In the genomic region with DNA sequence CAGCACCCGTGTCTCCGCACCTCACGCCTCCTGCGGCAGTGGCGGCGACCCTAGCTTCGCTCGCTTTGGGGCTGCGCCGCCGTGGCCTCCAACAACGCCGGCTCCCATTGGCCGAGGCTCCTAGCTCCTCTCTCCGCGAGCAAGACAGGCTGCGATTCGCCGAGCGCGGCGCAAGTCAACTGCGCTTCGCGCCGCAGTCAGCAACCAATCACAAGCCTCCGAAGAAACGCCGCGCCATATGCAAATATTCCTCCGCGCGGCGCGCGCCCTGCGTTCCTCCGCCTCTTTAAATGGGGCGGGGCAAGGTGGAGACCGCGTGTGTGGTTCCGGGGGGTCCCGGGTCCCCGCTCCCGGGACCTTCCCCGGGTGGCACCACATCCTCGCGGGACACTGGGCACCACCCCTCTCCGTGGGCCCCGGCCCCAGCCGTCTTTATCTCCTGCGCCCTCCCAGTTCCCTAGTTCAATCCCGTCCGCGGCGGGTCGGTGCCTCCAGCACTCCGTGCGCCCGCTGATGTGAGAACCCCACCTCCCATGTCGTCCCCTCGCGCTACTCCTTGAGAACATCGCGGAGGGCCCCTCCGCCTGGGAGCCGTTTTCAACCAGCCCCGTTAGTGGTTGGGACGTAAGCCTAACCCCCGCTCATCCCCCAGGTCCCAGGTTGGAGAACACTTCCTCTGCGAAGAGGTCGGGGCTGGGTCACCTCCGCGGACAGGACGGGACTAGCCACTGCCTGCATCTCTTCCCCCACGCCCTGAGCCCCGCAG, we compare ENCODE assay signal across 8 cellular contexts. TPM values are rescaled to one million over a fixed set of nuclear protein-coding genes. Genes with fewer than 3 reads are reported as not detected.
A peak's percentile ranks its signal among the peaks of the same experiment; 100 is the strongest.
DNase-seq lines count a peak whose midpoint lies in the region; ATAC-seq and TF ChIP-seq lines count a peak whose summit lies in the region.

Gene NAP1L4, minus strand, starts transcription at position 96 of the 766 bp plus-strand sequence. CDS start 13,109 bp downstream, outside the sequence.

- peaks cover 4% of the 10 kb centered on the region for H3K36me3 ChIP-seq in WERI-Rb-1
- H3K36me3 ChIP-seq in mammary epithelial cell (ENCODE audit: insufficient read depth, low read length) = no peaks in the 10 kb centered on the region
- no peaks in the 10 kb centered on the region for H3K36me3 ChIP-seq in smooth muscle cell (ENCODE audit: low read depth)

- H3K4me3 ChIP-seq in WERI-Rb-1 (ENCODE audit: low read depth, low read length) (peak within 1 kb of the TSS; percentile 76), mammary epithelial cell (replicated peaks in 1 of 3; ENCODE audit: insufficient read depth in 1 of 3, low read depth in 2 of 3, low read length in 3 of 3) (peak within 1 kb of the TSS; percentile 67 to 80 (median 80)), smooth muscle cell (peak within 1 kb of the TSS; percentile 94)

- peak within 1 kb of the TSS; percentile 85 for H3K27ac ChIP-seq in WERI-Rb-1
- H3K27ac ChIP-seq in mammary epithelial cell (ENCODE audit: insufficient read depth, low read depth, low read length) = peak within 1 kb of the TSS; percentile 86
- peak within 1 kb of the TSS; percentile 76 for H3K27ac ChIP-seq in smooth muscle cell (ENCODE audit: low read depth)

- H3K9ac ChIP-seq in mammary epithelial cell (ENCODE audit: insufficient read depth, low read length) (peak within 1 kb of the TSS; percentile 82), smooth muscle cell (ENCODE audit: low read depth) (peak within 1 kb of the TSS; percentile 82)

- TF ChIP-seq CTCF in WERI-Rb-1 (IDR thresholded peaks at IDR 0.05; ENCODE audit: low read depth, low read length) (no peak), mammary epithelial cell (conservative IDR thresholded peaks at IDR 0.05 in 1 of 2, IDR thresholded peaks at IDR 0.05 in 1 of 2; ENCODE audit: extremely low read depth in 1 of 2, insufficient read depth in 1 of 2, low read depth in 1 of 2, low read length in 2 of 2) (no peak), smooth muscle cell (IDR thresholded peaks at IDR 0.05; ENCODE audit: borderline replicate concordance, insufficient read depth, poor library complexity, severe bottlenecking) (no peak)

- H3F3A ChIP-seq in smooth muscle cell (ENCODE audit: low read depth) = no peaks in the 10 kb centered on the region

- H2AFZ ChIP-seq in mammary epithelial cell (ENCODE audit: low read depth, low read length) (peak within 1 kb of the TSS; percentile 81), smooth muscle cell (ENCODE audit: low read depth) (peak within 1 kb of the TSS; percentile 75)

- in situ Hi-C loops in ACHN (cut with HindIII; ENCODE audit: low pct_ligation_motif_present, low pct_unique_long_range_greater_than_20kb, low sequenced_read_pairs) = no loop called here
- in situ Hi-C loops in mammary epithelial cell (cut with MboI; ENCODE audit: low sequenced_read_pairs in 2 of 2) = no loop called here

- H3K27me3 ChIP-seq in WERI-Rb-1 (ENCODE audit: insufficient read depth, low read depth, severe bottlenecking) (no peaks in the 10 kb centered on the region), mammary epithelial cell (ENCODE audit: insufficient read depth, low read length) (no peaks in the 10 kb centered on the region), smooth muscle cell (ENCODE audit: low read depth) (no peaks in the 10 kb centered on the region)

- ATAC-seq in GM18873 (IDR thresholded peaks at IDR 0.05; ENCODE audit: low FRiP score, unreplicated experiment) (peak; percentile 81), HG03139 (IDR thresholded peaks at IDR 0.05; ENCODE audit: unreplicated experiment) (peak; percentile 85)

- no peaks in the 10 kb centered on the region for H4K20me1 ChIP-seq in mammary epithelial cell (ENCODE audit: insufficient read depth, low read length)
- peaks cover 42% of the 10 kb centered on the region for H4K20me1 ChIP-seq in smooth muscle cell (ENCODE audit: low read depth)

- peaks cover 44% of the 10 kb centered on the region for H3K79me2 ChIP-seq in mammary epithelial cell (ENCODE audit: insufficient read depth, low read length)
- H3K79me2 ChIP-seq in smooth muscle cell (ENCODE audit: low read depth) = peaks cover 44% of the 10 kb centered on the region

- no TSS peak for BruUV-seq in mammary epithelial cell (replicated peaks; lab: Mats Ljungman, UMichigan)

- CTCF ChIA-PET in mammary epithelial cell (lab: Charles Lee; ENCODE audit: low non-redundant PET) = interaction anchor here (1.0 kb wide), 1 partner anchor 29 kb away, joined by 5 read pairs; no protein-coding TSS in a partner anchor

- H3K9me3 ChIP-seq in WERI-Rb-1 (ENCODE audit: severe bottlenecking) (no peaks in the 10 kb centered on the region), mammary epithelial cell (replicated peaks; ENCODE audit: insufficient read depth, low read length) (no peaks in the 10 kb centered on the region), smooth muscle cell (replicated peaks; ENCODE audit: low read depth) (no peaks in the 10 kb centered on the region)

- peak within 1 kb of the TSS; percentile 99 for H3K4me2 ChIP-seq in mammary epithelial cell (ENCODE audit: insufficient read depth, low read depth, low read length)
- peak within 1 kb of the TSS; percentile 94 for H3K4me2 ChIP-seq in smooth muscle cell

- intact Hi-C loops in mammary epithelial cell (cut with micrococcal nuclease) = loop anchor here (1.0 to 5.0 kb wide), 3 partner anchors 8 to 65 kb away; partner anchors contain the start of gene CARS1

- DNase-seq in ACHN (peak; percentile 96), NCI-H2227 (lab: John Stamatoyannopoulos, UW; ENCODE audit: unreplicated experiment) (peak; percentile 100), WERI-Rb-1 (peak; percentile 97), mammary epithelial cell (peak; percentile 95), iPS-NIHi11 (ENCODE audit: low spot score) (peak; percentile 99), smooth muscle cell (lab: John Stamatoyannopoulos, UW; ENCODE audit: unreplicated experiment) (peak; percentile 86)

- peaks cover 32% of the 10 kb centered on the region for H3K4me1 ChIP-seq in mammary epithelial cell (ENCODE audit: insufficient read depth, low read length)
- H3K4me1 ChIP-seq in smooth muscle cell (ENCODE audit: low read depth) = peaks cover 27% of the 10 kb centered on the region

- 0% methylated on average over 17 of the region's 77 CpGs for WGBS in mammary epithelial cell (ENCODE audit: low coverage, missing lambda C conversion rate)
- under 1% methylated on average over 64 of the region's 77 CpGs for WGBS in smooth muscle cell (ENCODE audit: low lambda C conversion rate)

- dilution Hi-C loops in mammary epithelial cell (cut with HindIII; ENCODE audit: low sequenced_read_pairs) = no loop called here

RNA-seq across cellular contexts. Expression of gene NAP1L4, which starts in this region (rescaled TPM):
- total RNA-seq in mammary epithelial cell (100 to 1,000 TPM in 1 of 2 donors, 10 to 100 TPM in 1; 89.2 to 153 TPM), smooth muscle cell (63.1 and 102 TPM in 2 replicates)
- polyA plus RNA-seq in mammary epithelial cell (106 TPM), smooth muscle cell (95.0 and 114 TPM in 2 replicates)
- 90.9 TPM for polyA minus RNA-seq in mammary epithelial cell

Comparison
In these comparisons a context has a peak if more than half of its experiments do, and no peak if none do; other contexts are left out.
1. Peak in every context shown above with its lines: DNase-seq, ATAC-seq, H3K4me3 ChIP-seq and H3K27ac ChIP-seq.